In the genomic region with DNA sequence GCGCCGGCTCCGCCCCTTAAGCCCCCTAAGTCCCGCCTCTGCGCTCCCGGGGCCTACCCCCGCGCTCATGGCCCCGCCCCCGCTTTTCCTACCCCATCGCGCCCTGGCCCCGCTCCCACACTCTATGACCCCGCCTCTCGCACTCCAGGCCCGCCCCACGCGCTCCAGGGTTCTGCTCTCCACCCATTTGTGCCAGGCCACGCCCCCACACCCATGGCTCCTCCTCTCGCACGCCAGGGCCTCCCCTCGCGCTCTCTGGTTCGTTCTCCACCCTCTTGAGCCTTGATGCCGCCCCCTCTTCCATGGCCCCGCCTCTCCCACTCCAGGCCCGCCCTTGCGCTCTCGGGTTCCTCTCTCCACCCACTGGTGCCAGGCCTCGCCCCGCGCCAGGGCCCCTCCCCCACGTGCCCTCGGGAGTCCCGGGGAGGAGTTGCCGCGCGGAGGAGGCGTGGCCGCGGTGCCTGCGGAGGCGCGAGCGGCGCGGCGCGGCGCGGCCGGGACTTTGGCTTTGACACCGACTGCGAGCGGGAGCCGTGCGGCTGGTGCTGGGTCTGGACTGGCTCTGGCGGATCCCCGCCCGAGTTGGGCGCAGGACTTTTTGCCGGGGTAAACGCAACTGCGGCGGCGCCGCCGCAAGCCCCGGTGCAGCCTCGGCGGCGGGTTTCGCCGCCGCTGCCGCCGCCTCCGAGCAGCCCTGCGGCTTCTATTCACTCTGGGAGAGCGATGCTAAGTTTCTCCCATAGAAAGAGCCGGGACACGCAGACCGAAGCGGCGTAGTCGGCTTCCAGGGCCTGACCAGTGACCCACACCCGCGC, we compare ENCODE assay signal across 8 cellular contexts. TPM values are rescaled to one million over a fixed set of nuclear protein-coding genes. Genes with fewer than 3 reads are reported as not detected.
DNase-seq lines count a peak whose midpoint lies in the region; ATAC-seq lines count a peak whose summit lies in the region.

A gene (plus strand): TSS at position 499 of the 815 bp plus-strand sequence. CDS start 1,071 bp downstream, outside the sequence.

- peak within 1 kb of the TSS; percentile 76 for H3K27ac Mint-ChIP-seq in activated CD4-positive, alpha-beta T cell treated with anti-CD3 and anti-CD28 coated beads, Interleukin-2, amount 10 ng/mL, durations not matched to agents 7 days and 5 days

- peak within 1 kb of the TSS; percentile 97 for H3K4me2 ChIP-seq in BLaER1

- ATAC-seq in GM19351 (IDR thresholded peaks at IDR 0.05; ENCODE audit: unreplicated experiment) (peak; percentile 94), HG03520 (IDR thresholded peaks at IDR 0.05; ENCODE audit: unreplicated experiment) (peak; percentile 89)

- no peaks in the 10 kb centered on the region for H4K20me1 ChIP-seq in BLaER1

- H3K9me3 Mint-ChIP-seq in activated CD4-positive, alpha-beta T cell treated with anti-CD3 and anti-CD28 coated beads, Interleukin-2, amount 10 ng/mL, durations not matched to agents 7 days and 5 days = no peaks in the 10 kb centered on the region

- H3K27me3 ChIP-seq in BLaER1 = no peaks in the 10 kb centered on the region

- CTCF ChIA-PET in activated CD4-positive, alpha-beta T cell treated with anti-CD3 and anti-CD28 coated beads, Interleukin-2, amount 10 ng/mL, durations not matched to agents 7 days and 5 days (lab: Charles Lee) = no interaction called here

- H3K27ac ChIP-seq in BLaER1 = peak within 1 kb of the TSS; percentile 51; the same call in 1 of the 2 replicates

- no peaks in the 10 kb centered on the region for H3K36me3 Mint-ChIP-seq in activated CD4-positive, alpha-beta T cell treated with anti-CD3 and anti-CD28 coated beads, Interleukin-2, amount 10 ng/mL, durations not matched to agents 7 days and 5 days (ENCODE audit: low read depth)

- peaks cover 44% of the 10 kb centered on the region for H3K4me1 ChIP-seq in BLaER1

- H3K4me3 ChIP-seq in BLaER1 = peak within 1 kb of the TSS; percentile 81

- H3K27me3 Mint-ChIP-seq in activated CD4-positive, alpha-beta T cell treated with anti-CD3 and anti-CD28 coated beads, Interleukin-2, amount 10 ng/mL, durations not matched to agents 7 days and 5 days = no peaks in the 10 kb centered on the region

- H3K4me3 Mint-ChIP-seq in activated CD4-positive, alpha-beta T cell treated with anti-CD3 and anti-CD28 coated beads, Interleukin-2, amount 10 ng/mL, durations not matched to agents 7 days and 5 days = peak within 1 kb of the TSS; percentile 74

- peaks cover 24% of the 10 kb centered on the region for H3K4me1 Mint-ChIP-seq in activated CD4-positive, alpha-beta T cell treated with anti-CD3 and anti-CD28 coated beads, Interleukin-2, amount 10 ng/mL, durations not matched to agents 7 days and 5 days

- H3K36me3 ChIP-seq in BLaER1 = no peaks in the 10 kb centered on the region

- POLR2A ChIA-PET in activated CD4-positive, alpha-beta T cell treated with anti-CD3 and anti-CD28 coated beads, Interleukin-2, amount 10 ng/mL, durations not matched to agents 7 days and 5 days (lab: Charles Lee) = no interaction called here

- H3K9me3 ChIP-seq in BLaER1 = peaks cover 8% of the 10 kb centered on the region

- H3K9ac ChIP-seq in BLaER1 = peak within 1 kb of the TSS; percentile 81

- DNase-seq in NCI-H526 treated with DMSO at 0.1 percent for 48 hours (lab: John Stamatoyannopoulos, UW) = peak; percentile 97
- peak; percentile 99 for DNase-seq in activated CD4-positive, alpha-beta T cell treated with anti-CD3 and anti-CD28 coated beads, Interleukin-2, amount 10 ng/mL, durations not matched to agents 7 days and 5 days
- peak; percentile 94 for DNase-seq in cortex of kidney (lab: John Stamatoyannopoulos, UW)
- DNase-seq in left kidney (ENCODE audit: low read depth, low spot score) = peak; percentile 100
- DNase-seq in stimulated activated CD4-positive, alpha-beta T cell treated with anti-CD3 and anti-CD28 coated beads, Interleukin-1b, Interleukin-23, amount 100 ng/mL, for 48 hours = peak; percentile 100

RNA-seq across cellular contexts. Expression of the gene that starts here (rescaled TPM):
- total RNA-seq in activated CD4-positive, alpha-beta T cell treated with anti-CD3 and anti-CD28 coated beads, Interleukin-2, amount 10 ng/mL, durations not matched to agents 7 days and 5 days = 10 to 100 TPM; 11.9 to 13.8 TPM

Comparison
In these comparisons a context has a peak if more than half of its experiments do, and no peak if none do; other contexts are left out.
1. Peak in every context shown above with its lines: DNase-seq, ATAC-seq, H3K4me3 ChIP-seq and H3K27ac ChIP-seq.